In the genomic region with DNA sequence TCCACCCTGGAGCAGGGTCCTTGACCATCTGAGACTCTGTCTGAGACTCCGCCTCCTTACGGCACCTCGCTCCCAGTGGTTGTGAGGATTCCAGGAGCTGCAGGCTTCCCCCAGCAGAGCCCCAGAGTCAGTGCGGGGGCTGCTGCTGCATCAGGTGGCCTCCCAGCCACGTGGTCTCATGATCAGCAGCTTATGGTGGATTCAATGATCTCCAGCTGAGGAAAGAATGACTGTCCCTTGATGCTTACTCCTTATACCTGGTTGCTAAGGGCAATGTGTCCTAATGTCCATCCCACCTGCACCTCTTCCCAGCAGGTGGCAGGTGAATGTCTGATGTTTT, we compare ENCODE assay signal across 1 cellular context.
TF ChIP-seq lines count a peak whose summit lies in the region.

No MANE protein-coding gene starts in this region.

TF ChIP-seq in H1, 55 proteins besides CTCF, POLR2A, EP300 and RAD21:
- TF ChIP-seq BACH1 (IDR thresholded peaks at IDR 0.05; ENCODE audit: low read length) (no peak), BCL11A (IDR thresholded peaks at IDR 0.05; ENCODE audit: low read depth in 2 of 2, low read length in 2 of 2) (no peak), SP4 (IDR thresholded peaks at IDR 0.05; ENCODE audit: low read length) (no peak), SP2 (IDR thresholded peaks at IDR 0.05; ENCODE audit: low read length) (no peak), CHD1 (IDR thresholded peaks at IDR 0.05; ENCODE audit: low read depth, low read length) (no peak), JUND (IDR thresholded peaks at IDR 0.05; ENCODE audit: low read length) (no peak), RNF2 (IDR thresholded peaks at IDR 0.05; ENCODE audit: borderline replicate concordance, low read depth, low read length, missing control alignments, poor library complexity, severe bottlenecking) (no peak), RFX5 (IDR thresholded peaks at IDR 0.05; ENCODE audit: borderline replicate concordance, low read depth, low read length) (no peak)
- TF ChIP-seq, protein P1, sequence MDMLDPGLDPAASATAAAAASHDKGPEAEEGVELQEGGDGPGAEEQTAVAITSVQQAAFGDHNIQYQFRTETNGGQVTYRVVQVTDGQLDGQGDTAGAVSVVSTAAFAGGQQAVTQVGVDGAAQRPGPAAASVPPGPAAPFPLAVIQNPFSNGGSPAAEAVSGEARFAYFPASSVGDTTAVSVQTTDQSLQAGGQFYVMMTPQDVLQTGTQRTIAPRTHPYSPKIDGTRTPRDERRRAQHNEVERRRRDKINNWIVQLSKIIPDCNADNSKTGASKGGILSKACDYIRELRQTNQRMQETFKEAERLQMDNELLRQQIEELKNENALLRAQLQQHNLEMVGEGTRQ (IDR thresholded peaks at IDR 0.05; ENCODE audit: low read length), result peak; percentile 71
- TF ChIP-seq, protein P2, sequence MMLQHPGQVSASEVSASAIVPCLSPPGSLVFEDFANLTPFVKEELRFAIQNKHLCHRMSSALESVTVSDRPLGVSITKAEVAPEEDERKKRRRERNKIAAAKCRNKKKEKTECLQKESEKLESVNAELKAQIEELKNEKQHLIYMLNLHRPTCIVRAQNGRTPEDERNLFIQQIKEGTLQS (IDR thresholded peaks at IDR 0.05; ENCODE audit: insufficient read depth, low read depth, low read length), result 0 out of 2 replicates have a peak, but pooled peaks have one; percentile 26
- TF ChIP-seq, protein P3, sequence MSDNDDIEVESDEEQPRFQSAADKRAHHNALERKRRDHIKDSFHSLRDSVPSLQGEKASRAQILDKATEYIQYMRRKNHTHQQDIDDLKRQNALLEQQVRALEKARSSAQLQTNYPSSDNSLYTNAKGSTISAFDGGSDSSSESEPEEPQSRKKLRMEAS (IDR thresholded peaks at IDR 0.05), result peak; percentile 42; the same call in 1 of the 2 replicates
